In the genomic region with DNA sequence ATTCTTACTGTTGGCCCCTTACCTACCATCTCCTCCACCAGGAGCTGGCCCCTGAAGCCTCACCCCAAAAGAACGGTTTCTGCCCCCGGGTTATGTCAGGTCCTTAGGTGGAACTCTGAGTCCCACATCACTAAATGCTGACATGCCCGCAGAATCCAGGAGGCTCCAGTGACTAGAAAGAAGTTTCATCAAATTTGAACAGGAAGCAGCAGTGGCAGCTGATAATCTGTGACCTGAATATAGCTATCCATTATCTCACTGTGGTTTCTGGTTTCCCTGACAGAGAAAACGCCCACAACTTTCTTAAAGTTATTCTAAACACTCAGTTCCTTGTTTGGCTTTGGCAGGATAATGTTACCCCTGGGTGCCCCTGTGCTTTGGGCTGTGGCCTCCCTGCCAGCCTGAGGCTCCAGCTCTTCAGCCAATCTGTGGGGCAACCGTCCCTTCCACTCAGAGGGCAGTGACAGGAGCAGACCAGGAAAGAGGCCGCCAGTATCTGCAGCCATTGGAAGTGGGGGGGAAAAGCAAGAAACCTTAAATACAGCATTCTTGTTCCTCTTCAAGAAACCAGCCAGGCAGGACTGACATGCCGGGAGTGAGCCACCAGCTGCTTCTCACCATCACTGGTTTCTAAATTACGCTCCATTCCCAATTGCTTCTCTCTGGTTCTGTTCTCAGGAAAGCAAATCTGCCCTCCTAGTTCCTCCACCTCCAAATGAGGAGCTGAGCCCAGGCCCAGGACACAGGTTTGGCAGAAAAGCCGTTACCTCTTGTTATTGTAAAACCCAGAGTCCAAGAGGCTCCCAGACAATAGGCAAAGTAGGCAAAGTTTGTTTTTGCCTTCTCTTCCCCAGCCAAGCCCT, we compare ENCODE assay signal across 1 cellular context.
TF ChIP-seq lines count a peak whose summit lies in the region.

No MANE protein-coding gene starts in this region.

TF ChIP-seq in K562, 482 proteins besides CTCF, POLR2A, EP300 and RAD21 (continued from another document and continues in another):
- TF ChIP-seq, protein P1, sequence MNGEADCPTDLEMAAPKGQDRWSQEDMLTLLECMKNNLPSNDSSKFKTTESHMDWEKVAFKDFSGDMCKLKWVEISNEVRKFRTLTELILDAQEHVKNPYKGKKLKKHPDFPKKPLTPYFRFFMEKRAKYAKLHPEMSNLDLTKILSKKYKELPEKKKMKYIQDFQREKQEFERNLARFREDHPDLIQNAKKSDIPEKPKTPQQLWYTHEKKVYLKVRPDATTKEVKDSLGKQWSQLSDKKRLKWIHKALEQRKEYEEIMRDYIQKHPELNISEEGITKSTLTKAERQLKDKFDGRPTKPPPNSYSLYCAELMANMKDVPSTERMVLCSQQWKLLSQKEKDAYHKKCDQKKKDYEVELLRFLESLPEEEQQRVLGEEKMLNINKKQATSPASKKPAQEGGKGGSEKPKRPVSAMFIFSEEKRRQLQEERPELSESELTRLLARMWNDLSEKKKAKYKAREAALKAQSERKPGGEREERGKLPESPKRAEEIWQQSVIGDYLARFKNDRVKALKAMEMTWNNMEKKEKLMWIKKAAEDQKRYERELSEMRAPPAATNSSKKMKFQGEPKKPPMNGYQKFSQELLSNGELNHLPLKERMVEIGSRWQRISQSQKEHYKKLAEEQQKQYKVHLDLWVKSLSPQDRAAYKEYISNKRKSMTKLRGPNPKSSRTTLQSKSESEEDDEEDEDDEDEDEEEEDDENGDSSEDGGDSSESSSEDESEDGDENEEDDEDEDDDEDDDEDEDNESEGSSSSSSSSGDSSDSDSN (IDR thresholded peaks at IDR 0.05; ENCODE audit: borderline replicate concordance in 1 of 2, low read depth in 2 of 2, low read length in 2 of 2) = no peak
- TF ChIP-seq ZFP36 (IDR thresholded peaks at IDR 0.05; ENCODE audit: low read depth, low read length, partially characterized antibody) (peak; percentile 16), L3MBTL2 (IDR thresholded peaks at IDR 0.05) (no peak; the same call in 1 of the 2 replicates), ZNF551 (CRISPR knock-in tag; IDR thresholded peaks at IDR 0.05) (no peak), ZNF695 (CRISPR knock-in tag; IDR thresholded peaks at IDR 0.05) (no peak), BRD9 (IDR thresholded peaks at IDR 0.05; ENCODE audit: low read depth, partially characterized antibody) (peak; percentile 35), NEUROD1 (IDR thresholded peaks at IDR 0.05; ENCODE audit: borderline replicate concordance, low read depth, low read length, partially characterized antibody) (peak; percentile 83), SRSF7 (optimal IDR thresholded peaks at IDR 0.05; ENCODE audit: low read depth, low read length) (no peak), SRF (CRISPR knock-in tag; IDR thresholded peaks at IDR 0.05) (peak in 1 of 2 experiments; percentile 89; a peak in 2 of 4 replicates), CBX1 (IDR thresholded peaks at IDR 0.05; ENCODE audit: low read depth) (no peak), ZNF143 (CRISPR knock-in tag; IDR thresholded peaks at IDR 0.05) (peak; percentile 2; the same call in 1 of the 2 replicates), ZNF140 (CRISPR knock-in tag; IDR thresholded peaks at IDR 0.05) (no peak), KLF6 (CRISPR knock-in tag; IDR thresholded peaks at IDR 0.05; ENCODE audit: borderline replicate concordance) (no peak), YY1 (IDR thresholded peaks at IDR 0.05; ENCODE audit: borderline replicate concordance in 1 of 3, control insufficient read depth in 1 of 3, extremely low read depth in 1 of 3, insufficient read depth in 3 of 3, insufficient read length in 1 of 3, insufficient replicate concordance in 2 of 3, low read depth in 1 of 3, low read length in 2 of 3) (peak in 1 of 3 experiments; percentile 5), HDAC2 (IDR thresholded peaks at IDR 0.05) (peak; percentile 81; the same call in 1 of the 2 replicates), FOXP1 (CRISPR knock-in tag; IDR thresholded peaks at IDR 0.05) (no peak), IRF2 (CRISPR knock-in tag; IDR thresholded peaks at IDR 0.05) (no peak), RAD51 (IDR thresholded peaks at IDR 0.05; ENCODE audit: borderline replicate concordance, low read depth) (no peak), ZBTB8A (IDR thresholded peaks at IDR 0.05; ENCODE audit: partially characterized antibody) (no peak), U2AF2 (optimal IDR thresholded peaks at IDR 0.05; ENCODE audit: low read depth, low read length) (no peak), JUND (IDR thresholded peaks at IDR 0.05; ENCODE audit: borderline replicate concordance, low read depth, low read length) (peak; percentile 81), JUND (tag; IDR thresholded peaks at IDR 0.05; ENCODE audit: borderline replicate concordance, low read depth, low read length) (peak; percentile 78; the same call in 2 of the 3 replicates)
- TF ChIP-seq, protein P2, sequence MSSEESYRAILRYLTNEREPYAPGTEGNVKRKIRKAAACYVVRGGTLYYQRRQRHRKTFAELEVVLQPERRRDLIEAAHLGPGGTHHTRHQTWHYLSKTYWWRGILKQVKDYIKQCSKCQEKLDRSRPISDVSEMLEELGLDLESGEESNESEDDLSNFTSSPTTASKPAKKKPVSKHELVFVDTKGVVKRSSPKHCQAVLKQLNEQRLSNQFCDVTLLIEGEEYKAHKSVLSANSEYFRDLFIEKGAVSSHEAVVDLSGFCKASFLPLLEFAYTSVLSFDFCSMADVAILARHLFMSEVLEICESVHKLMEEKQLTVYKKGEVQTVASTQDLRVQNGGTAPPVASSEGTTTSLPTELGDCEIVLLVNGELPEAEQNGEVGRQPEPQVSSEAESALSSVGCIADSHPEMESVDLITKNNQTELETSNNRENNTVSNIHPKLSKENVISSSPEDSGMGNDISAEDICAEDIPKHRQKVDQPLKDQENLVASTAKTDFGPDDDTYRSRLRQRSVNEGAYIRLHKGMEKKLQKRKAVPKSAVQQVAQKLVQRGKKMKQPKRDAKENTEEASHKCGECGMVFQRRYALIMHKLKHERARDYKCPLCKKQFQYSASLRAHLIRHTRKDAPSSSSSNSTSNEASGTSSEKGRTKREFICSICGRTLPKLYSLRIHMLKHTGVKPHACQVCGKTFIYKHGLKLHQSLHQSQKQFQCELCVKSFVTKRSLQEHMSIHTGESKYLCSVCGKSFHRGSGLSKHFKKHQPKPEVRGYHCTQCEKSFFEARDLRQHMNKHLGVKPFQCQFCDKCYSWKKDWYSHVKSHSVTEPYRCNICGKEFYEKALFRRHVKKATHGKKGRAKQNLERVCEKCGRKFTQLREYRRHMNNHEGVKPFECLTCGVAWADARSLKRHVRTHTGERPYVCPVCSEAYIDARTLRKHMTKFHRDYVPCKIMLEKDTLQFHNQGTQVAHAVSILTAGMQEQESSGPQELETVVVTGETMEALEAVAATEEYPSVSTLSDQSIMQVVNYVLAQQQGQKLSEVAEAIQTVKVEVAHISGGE (CRISPR knock-in tag; IDR thresholded peaks at IDR 0.05) = no peak; a peak in 1 of 6 replicates
- TF ChIP-seq, protein P3, sequence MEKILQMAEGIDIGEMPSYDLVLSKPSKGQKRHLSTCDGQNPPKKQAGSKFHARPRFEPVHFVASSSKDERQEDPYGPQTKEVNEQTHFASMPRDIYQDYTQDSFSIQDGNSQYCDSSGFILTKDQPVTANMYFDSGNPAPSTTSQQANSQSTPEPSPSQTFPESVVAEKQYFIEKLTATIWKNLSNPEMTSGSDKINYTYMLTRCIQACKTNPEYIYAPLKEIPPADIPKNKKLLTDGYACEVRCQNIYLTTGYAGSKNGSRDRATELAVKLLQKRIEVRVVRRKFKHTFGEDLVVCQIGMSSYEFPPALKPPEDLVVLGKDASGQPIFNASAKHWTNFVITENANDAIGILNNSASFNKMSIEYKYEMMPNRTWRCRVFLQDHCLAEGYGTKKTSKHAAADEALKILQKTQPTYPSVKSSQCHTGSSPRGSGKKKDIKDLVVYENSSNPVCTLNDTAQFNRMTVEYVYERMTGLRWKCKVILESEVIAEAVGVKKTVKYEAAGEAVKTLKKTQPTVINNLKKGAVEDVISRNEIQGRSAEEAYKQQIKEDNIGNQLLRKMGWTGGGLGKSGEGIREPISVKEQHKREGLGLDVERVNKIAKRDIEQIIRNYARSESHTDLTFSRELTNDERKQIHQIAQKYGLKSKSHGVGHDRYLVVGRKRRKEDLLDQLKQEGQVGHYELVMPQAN (IDR thresholded peaks at IDR 0.05; ENCODE audit: borderline replicate concordance) = no peak
- TF ChIP-seq, protein P4, sequence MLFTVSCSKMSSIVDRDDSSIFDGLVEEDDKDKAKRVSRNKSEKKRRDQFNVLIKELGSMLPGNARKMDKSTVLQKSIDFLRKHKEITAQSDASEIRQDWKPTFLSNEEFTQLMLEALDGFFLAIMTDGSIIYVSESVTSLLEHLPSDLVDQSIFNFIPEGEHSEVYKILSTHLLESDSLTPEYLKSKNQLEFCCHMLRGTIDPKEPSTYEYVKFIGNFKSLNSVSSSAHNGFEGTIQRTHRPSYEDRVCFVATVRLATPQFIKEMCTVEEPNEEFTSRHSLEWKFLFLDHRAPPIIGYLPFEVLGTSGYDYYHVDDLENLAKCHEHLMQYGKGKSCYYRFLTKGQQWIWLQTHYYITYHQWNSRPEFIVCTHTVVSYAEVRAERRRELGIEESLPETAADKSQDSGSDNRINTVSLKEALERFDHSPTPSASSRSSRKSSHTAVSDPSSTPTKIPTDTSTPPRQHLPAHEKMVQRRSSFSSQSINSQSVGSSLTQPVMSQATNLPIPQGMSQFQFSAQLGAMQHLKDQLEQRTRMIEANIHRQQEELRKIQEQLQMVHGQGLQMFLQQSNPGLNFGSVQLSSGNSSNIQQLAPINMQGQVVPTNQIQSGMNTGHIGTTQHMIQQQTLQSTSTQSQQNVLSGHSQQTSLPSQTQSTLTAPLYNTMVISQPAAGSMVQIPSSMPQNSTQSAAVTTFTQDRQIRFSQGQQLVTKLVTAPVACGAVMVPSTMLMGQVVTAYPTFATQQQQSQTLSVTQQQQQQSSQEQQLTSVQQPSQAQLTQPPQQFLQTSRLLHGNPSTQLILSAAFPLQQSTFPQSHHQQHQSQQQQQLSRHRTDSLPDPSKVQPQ (CRISPR knock-in tag; IDR thresholded peaks at IDR 0.05; ENCODE audit: borderline replicate concordance) = no peak
- TF ChIP-seq, protein P5, sequence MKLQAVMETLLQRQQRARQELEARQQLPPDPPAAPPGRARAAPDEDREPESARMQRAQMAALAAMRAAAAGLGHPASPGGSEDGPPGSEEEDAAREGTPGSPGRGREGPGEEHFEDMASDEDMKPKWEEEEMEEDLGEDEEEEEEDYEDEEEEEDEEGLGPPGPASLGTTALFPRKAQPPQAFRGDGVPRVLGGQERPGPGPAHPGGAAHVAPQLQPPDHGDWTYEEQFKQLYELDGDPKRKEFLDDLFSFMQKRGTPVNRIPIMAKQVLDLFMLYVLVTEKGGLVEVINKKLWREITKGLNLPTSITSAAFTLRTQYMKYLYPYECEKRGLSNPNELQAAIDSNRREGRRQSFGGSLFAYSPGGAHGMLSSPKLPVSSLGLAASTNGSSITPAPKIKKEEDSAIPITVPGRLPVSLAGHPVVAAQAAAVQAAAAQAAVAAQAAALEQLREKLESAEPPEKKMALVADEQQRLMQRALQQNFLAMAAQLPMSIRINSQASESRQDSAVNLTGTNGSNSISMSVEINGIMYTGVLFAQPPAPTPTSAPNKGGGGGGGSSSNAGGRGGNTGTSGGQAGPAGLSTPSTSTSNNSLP (IDR thresholded peaks at IDR 0.05; ENCODE audit: borderline replicate concordance, low read depth, low read length) = peak; percentile 96
- TF ChIP-seq, protein P6, sequence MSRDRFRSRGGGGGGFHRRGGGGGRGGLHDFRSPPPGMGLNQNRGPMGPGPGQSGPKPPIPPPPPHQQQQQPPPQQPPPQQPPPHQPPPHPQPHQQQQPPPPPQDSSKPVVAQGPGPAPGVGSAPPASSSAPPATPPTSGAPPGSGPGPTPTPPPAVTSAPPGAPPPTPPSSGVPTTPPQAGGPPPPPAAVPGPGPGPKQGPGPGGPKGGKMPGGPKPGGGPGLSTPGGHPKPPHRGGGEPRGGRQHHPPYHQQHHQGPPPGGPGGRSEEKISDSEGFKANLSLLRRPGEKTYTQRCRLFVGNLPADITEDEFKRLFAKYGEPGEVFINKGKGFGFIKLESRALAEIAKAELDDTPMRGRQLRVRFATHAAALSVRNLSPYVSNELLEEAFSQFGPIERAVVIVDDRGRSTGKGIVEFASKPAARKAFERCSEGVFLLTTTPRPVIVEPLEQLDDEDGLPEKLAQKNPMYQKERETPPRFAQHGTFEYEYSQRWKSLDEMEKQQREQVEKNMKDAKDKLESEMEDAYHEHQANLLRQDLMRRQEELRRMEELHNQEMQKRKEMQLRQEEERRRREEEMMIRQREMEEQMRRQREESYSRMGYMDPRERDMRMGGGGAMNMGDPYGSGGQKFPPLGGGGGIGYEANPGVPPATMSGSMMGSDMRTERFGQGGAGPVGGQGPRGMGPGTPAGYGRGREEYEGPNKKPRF (IDR thresholded peaks at IDR 0.05; ENCODE audit: low read depth, low read length) = no peak
- TF ChIP-seq, protein P7, sequence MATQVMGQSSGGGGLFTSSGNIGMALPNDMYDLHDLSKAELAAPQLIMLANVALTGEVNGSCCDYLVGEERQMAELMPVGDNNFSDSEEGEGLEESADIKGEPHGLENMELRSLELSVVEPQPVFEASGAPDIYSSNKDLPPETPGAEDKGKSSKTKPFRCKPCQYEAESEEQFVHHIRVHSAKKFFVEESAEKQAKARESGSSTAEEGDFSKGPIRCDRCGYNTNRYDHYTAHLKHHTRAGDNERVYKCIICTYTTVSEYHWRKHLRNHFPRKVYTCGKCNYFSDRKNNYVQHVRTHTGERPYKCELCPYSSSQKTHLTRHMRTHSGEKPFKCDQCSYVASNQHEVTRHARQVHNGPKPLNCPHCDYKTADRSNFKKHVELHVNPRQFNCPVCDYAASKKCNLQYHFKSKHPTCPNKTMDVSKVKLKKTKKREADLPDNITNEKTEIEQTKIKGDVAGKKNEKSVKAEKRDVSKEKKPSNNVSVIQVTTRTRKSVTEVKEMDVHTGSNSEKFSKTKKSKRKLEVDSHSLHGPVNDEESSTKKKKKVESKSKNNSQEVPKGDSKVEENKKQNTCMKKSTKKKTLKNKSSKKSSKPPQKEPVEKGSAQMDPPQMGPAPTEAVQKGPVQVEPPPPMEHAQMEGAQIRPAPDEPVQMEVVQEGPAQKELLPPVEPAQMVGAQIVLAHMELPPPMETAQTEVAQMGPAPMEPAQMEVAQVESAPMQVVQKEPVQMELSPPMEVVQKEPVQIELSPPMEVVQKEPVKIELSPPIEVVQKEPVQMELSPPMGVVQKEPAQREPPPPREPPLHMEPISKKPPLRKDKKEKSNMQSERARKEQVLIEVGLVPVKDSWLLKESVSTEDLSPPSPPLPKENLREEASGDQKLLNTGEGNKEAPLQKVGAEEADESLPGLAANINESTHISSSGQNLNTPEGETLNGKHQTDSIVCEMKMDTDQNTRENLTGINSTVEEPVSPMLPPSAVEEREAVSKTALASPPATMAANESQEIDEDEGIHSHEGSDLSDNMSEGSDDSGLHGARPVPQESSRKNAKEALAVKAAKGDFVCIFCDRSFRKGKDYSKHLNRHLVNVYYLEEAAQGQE (CRISPR knock-in tag; IDR thresholded peaks at IDR 0.05; ENCODE audit: low read depth) = no peak
- TF ChIP-seq, protein P8, sequence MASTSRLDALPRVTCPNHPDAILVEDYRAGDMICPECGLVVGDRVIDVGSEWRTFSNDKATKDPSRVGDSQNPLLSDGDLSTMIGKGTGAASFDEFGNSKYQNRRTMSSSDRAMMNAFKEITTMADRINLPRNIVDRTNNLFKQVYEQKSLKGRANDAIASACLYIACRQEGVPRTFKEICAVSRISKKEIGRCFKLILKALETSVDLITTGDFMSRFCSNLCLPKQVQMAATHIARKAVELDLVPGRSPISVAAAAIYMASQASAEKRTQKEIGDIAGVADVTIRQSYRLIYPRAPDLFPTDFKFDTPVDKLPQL (IDR thresholded peaks at IDR 0.05; ENCODE audit: extremely low read depth, insufficient read length) = no peak
